In genomic region chrX:68304602-68305001, GRCh38 we compare ENCODE assay signal across 34 cellular contexts.
"Had no signal": no experiment of that assay in that cellular context is flagged by ENCODE, and none has a peak within 500 bp of the region (broad histone marks: within the 10 kb centered on the region; RNA-seq: fewer than 3 reads in every experiment).

No MANE protein-coding gene starts in this region.

- H2AFZ ChIP-seq: PC-9 had no signal

- H3K27me3 Mint-ChIP-seq: activated CD4-positive, alpha-beta T cell treated with anti-CD3 and anti-CD28 coated beads, Interleukin-2, amount 10 ng/mL, durations not matched to agents 7 days and 5 days; activated naive CD4-positive, alpha-beta T cell treated with anti-CD3 and anti-CD28 coated beads, Interleukin-2, amount 50 U/mL, for 24 hours; activated naive CD8-positive, alpha-beta T cell treated with anti-CD3 and anti-CD28 coated beads, Interleukin-2, amount 10 ng/mL, durations not matched to agents 7 days and 5 days had no signal

- H3K27ac ChIP-seq: ascending aorta, body of pancreas, breast epithelium, PC-9, RWPE1, SK-N-MC had no signal

- ATAC-seq: activated CD4-positive, alpha-beta T cell treated with anti-CD3 and anti-CD28 coated beads for 36 hours; activated CD4-positive, CD25-positive, alpha-beta regulatory T cell treated with anti-CD3 and anti-CD28 coated beads, Interleukin-2, amount 50 U/mL, for 24 hours; activated CD8-positive, alpha-beta T cell treated with anti-CD3 and anti-CD28 coated beads, Interleukin-2, amount 10 ng/mL, durations not matched to agents 7 days and 5 days; body of pancreas; Right ventricle myocardium inferior; WTC11 had no signal

- H3K4me3 ChIP-seq: ascending aorta, body of pancreas, breast epithelium, PC-9, SK-N-MC had no signal

- H3K4me1 Mint-ChIP-seq: activated CD4-positive, alpha-beta T cell treated with anti-CD3 and anti-CD28 coated beads for 36 hours; activated CD4-positive, alpha-beta T cell treated with anti-CD3 and anti-CD28 coated beads, Interleukin-2, amount 10 ng/mL, durations not matched to agents 7 days and 5 days; activated naive CD4-positive, alpha-beta T cell treated with anti-CD3 and anti-CD28 coated beads, Interleukin-2, amount 50 U/mL, for 24 hours; activated naive CD8-positive, alpha-beta T cell treated with anti-CD3 and anti-CD28 coated beads, Interleukin-2, amount 10 ng/mL, durations not matched to agents 7 days and 5 days had no signal

- H3K9me3 Mint-ChIP-seq: activated CD4-positive, alpha-beta T cell treated with anti-CD3 and anti-CD28 coated beads, Interleukin-2, amount 10 ng/mL, durations not matched to agents 7 days and 5 days; activated naive CD4-positive, alpha-beta T cell treated with anti-CD3 and anti-CD28 coated beads, Interleukin-2, amount 50 U/mL, for 24 hours; activated naive CD8-positive, alpha-beta T cell treated with anti-CD3 and anti-CD28 coated beads, Interleukin-2, amount 10 ng/mL, durations not matched to agents 7 days and 5 days; activated T-cell treated with anti-CD3 and anti-CD28 coated beads, Interleukin-2, amount 50 U/mL, for 24 hours; activated T-helper 2 cell treated with anti-CD3 and anti-CD28 coated beads, Interferon-gamma antibody, Interleukin-2, Interleukin-4, amounts not matched to agents 10 μg/mL and 5 μg/mL and 100 μg/mL, durations not matched to agents 14 hours and 24 hours and 36 hours; T-helper 1 cell treated with Interleukin-12 subunit alpha and Interleukin-12 subunit beta and Interleukin-4 antibody, amounts not matched to agents 30 μg/mL and 1 μg/mL, for 36 hours; T-helper 2 cell treated with Interferon-gamma antibody and Interleukin-4, amounts not matched to agents 5 μg/mL and 100 μg/mL, for 36 hours; WTC11 had no signal

- H3K9me3 ChIP-seq: ascending aorta, body of pancreas, breast epithelium had no signal

- FAIRE-seq: TTC549 had no signal

- H3K36me3 ChIP-seq: ascending aorta, breast epithelium had no signal

- H3K4me2 ChIP-seq: PC-9 had no signal

- H3K4me3 Mint-ChIP-seq: activated CD4-positive, alpha-beta T cell treated with anti-CD3 and anti-CD28 coated beads for 36 hours; activated CD4-positive, alpha-beta T cell treated with anti-CD3 and anti-CD28 coated beads, Interleukin-2, amount 10 ng/mL, durations not matched to agents 7 days and 5 days; activated CD8-positive, alpha-beta T cell treated with anti-CD3 and anti-CD28 coated beads, Interleukin-2, amount 10 ng/mL, durations not matched to agents 7 days and 5 days; activated naive CD4-positive, alpha-beta T cell treated with anti-CD3 and anti-CD28 coated beads, Interleukin-2, amount 50 U/mL, for 24 hours; activated naive CD8-positive, alpha-beta T cell treated with anti-CD3 and anti-CD28 coated beads, Interleukin-2, amount 10 ng/mL, durations not matched to agents 7 days and 5 days; activated T-cell treated with anti-CD3 and anti-CD28 coated beads, Interleukin-2, amount 50 U/mL, for 24 hours; T-helper 1 cell treated with Interleukin-12 subunit alpha and Interleukin-12 subunit beta and Interleukin-4 antibody, amounts not matched to agents 30 μg/mL and 1 μg/mL, for 36 hours; T-helper 2 cell treated with Interferon-gamma antibody and Interleukin-4, amounts not matched to agents 5 μg/mL and 100 μg/mL, for 36 hours; WTC11 had no signal

- H3K27ac Mint-ChIP-seq: activated CD4-positive, alpha-beta T cell treated with anti-CD3 and anti-CD28 coated beads for 36 hours; activated CD4-positive, alpha-beta T cell treated with anti-CD3 and anti-CD28 coated beads, Interleukin-2, amount 10 ng/mL, durations not matched to agents 7 days and 5 days; activated CD8-positive, alpha-beta T cell treated with anti-CD3 and anti-CD28 coated beads, Interleukin-2, amount 10 ng/mL, durations not matched to agents 7 days and 5 days; activated naive CD4-positive, alpha-beta T cell treated with anti-CD3 and anti-CD28 coated beads, Interleukin-2, amount 50 U/mL, for 24 hours; activated naive CD8-positive, alpha-beta T cell treated with anti-CD3 and anti-CD28 coated beads, Interleukin-2, amount 10 ng/mL, durations not matched to agents 7 days and 5 days; activated T-cell treated with anti-CD3 and anti-CD28 coated beads, Interleukin-2, amount 50 U/mL, for 24 hours; activated T-helper 2 cell treated with anti-CD3 and anti-CD28 coated beads, Interferon-gamma antibody, Interleukin-2, Interleukin-4, amounts not matched to agents 10 μg/mL and 5 μg/mL and 100 μg/mL, durations not matched to agents 14 hours and 24 hours and 36 hours; T-helper 1 cell treated with Interleukin-12 subunit alpha and Interleukin-12 subunit beta and Interleukin-4 antibody, amounts not matched to agents 30 μg/mL and 1 μg/mL, for 36 hours; T-helper 2 cell treated with Interferon-gamma antibody and Interleukin-4, amounts not matched to agents 5 μg/mL and 100 μg/mL, for 36 hours; WTC11 had no signal

- H3K36me3 Mint-ChIP-seq: activated naive CD4-positive, alpha-beta T cell treated with anti-CD3 and anti-CD28 coated beads, Interleukin-2, amount 50 U/mL, for 24 hours; activated naive CD8-positive, alpha-beta T cell treated with anti-CD3 and anti-CD28 coated beads, Interleukin-2, amount 10 ng/mL, durations not matched to agents 7 days and 5 days; WTC11 had no signal

- H3K27me3 ChIP-seq: ascending aorta, body of pancreas had no signal

- DNase-seq: activated CD4-positive, alpha-beta T cell treated with anti-CD3 and anti-CD28 coated beads for 36 hours; activated CD4-positive, alpha-beta T cell treated with anti-CD3 and anti-CD28 coated beads, Interleukin-2, amount 10 ng/mL, durations not matched to agents 7 days and 5 days; activated CD4-positive, alpha-beta T cell treated with anti-CD3 and anti-CD28 coated beads, Interleukin-2, amount 50 U/mL, for 48 hours; activated CD8-positive, alpha-beta T cell treated with anti-CD3 and anti-CD28 coated beads, Interleukin-2, amount 10 ng/mL, durations not matched to agents 7 days and 5 days; activated gamma-delta T cell; activated naive CD4-positive, alpha-beta T cell treated with Interleukin-2 at 50 U/mL for 16 hours; activated naive CD8-positive, alpha-beta T cell treated with anti-CD3 and anti-CD28 coated beads, Interleukin-2, amount 10 ng/mL, durations not matched to agents 7 days and 5 days; activated T-cell treated with anti-CD3 and anti-CD28 coated beads, Interleukin-2, amount 50 U/mL, for 24 hours; amygdala; body of pancreas; NCI-H1048; NCI-H1105 treated with DMSO at 0.1 percent for 48 hours; NCI-H1436; NCI-H1694; NCI-H1930; NCI-H2081 treated with DMSO at 0.1 percent for 48 hours; NCI-H226; NCI-H446 treated with DMSO at 0.1 percent for 48 hours; NCI-H524; NCI-H69; NCI-H82; PC-9 had no signal

- H3K4me1 ChIP-seq: ascending aorta, body of pancreas, breast epithelium had no signal
